In genomic region chr15:20582109-20582725, GRCh38 we compare ENCODE assay signal across 16 cellular contexts. TPM values are rescaled to one million over a fixed set of nuclear protein-coding genes. Genes with fewer than 3 reads are reported as not detected.
"Had no signal": no experiment of that assay in that cellular context is flagged by ENCODE, and none has a peak within 500 bp of the region (broad histone marks: within the 10 kb centered on the region; RNA-seq: fewer than 3 reads in every experiment).

No MANE protein-coding gene starts in this region.

RNA-seq across cellular contexts. Expression of gene GOLGA6L6, which starts 40.6 kb away (rescaled TPM):
- total RNA-seq: myocyte; naive thymus-derived CD8-positive, alpha-beta T cell; natural killer cell treated with Interleukin-12 subunit alpha and Interleukin-12 subunit beta and Interleukin-15 and Interleukin-18, amount 100 ng/mL, for 72 hours; neural crest cell; omental fat pad; osteocyte; progenitor cell of endocrine pancreas; pulmonary artery endothelial cell; right atrium auricular region; sciatic nerve; smooth muscle cell; spleen; suprapubic skin; transverse colon; urinary bladder; uterus had no signal
- polyA plus RNA-seq: naive thymus-derived CD8-positive, alpha-beta T cell; smooth muscle cell; urinary bladder had no signal
